In the genomic region with DNA sequence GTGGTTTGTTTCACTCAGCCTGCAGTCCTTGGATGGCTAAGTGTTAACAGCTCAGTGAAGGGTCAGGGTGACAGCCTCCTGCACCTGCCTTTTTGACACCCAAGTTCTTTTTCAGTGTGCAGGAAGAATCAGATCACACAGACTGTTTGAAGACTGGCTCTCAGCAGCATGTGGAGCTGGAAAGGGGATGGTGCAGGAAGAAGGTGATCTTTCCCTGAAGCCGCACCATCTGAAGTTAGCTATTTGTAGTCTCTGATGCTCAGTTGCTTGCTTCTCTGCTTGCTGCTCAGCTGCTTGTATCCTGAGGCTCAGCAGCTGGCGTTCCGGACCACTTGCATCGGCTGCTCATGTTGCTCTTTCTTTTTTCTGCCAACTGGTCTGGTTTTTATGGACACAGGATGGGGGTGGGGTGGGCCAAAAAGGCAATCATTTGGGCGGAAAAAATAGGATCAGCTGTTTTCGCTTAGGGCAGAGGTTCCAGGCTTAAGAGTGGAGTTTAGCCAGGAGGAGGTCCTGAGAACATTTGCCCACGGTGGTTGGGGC, we compare ENCODE assay signal across 19 cellular contexts. TPM values are rescaled to one million over a fixed set of nuclear protein-coding genes. Genes with fewer than 3 reads are reported as not detected.
DNase-seq lines count a peak whose midpoint lies in the region; ATAC-seq and TF ChIP-seq lines count a peak whose summit lies in the region.
"Had no signal": no experiment of that assay in that cellular context is flagged by ENCODE, and none has a peak within 500 bp of the region (broad histone marks: within the 10 kb centered on the region; RNA-seq: fewer than 3 reads in every experiment).

No MANE protein-coding gene starts in this region.

- peaks cover 4% of the 10 kb centered on the region for H3K36me3 Mint-ChIP-seq in Caco-2 (ENCODE audit: insufficient read depth, unreplicated experiment)
- no peaks in the 10 kb centered on the region for H3K36me3 Mint-ChIP-seq in activated CD8-positive, alpha-beta T cell treated with anti-CD3 and anti-CD28 coated beads for 36 hours (ENCODE audit: low read depth)

- TF ChIP-seq POLR2A in esophagus squamous epithelium (IDR thresholded peaks at IDR 0.05), result no peak

- CTCF ChIA-PET in Caco-2 (lab: Charles Lee) (interaction anchor here (1.1 to 1.3 kb wide), 2 partner anchors 16 to 20 kb away, joined by 3 to 6 read pairs; a partner anchor contains a TSS), PC-9 (lab: Charles Lee) (interaction anchor here (0.7 kb wide), 1 partner anchor 240 kb away, joined by 3 read pairs; no protein-coding TSS in a partner anchor)
- CTCF ChIA-PET in activated CD8-positive, alpha-beta T cell treated with anti-CD3 and anti-CD28 coated beads for 36 hours (lab: Charles Lee), result interaction anchor here (1.1 to 2.0 kb wide), 3 partner anchors 16 to 180 kb away, joined by 3 to 14 read pairs (median 6); a partner anchor contains a TSS

- no TSS peak for BruUV-seq in Caco-2 (replicated peaks; lab: Mats Ljungman, UMichigan)
- no TSS peak for BruUV-seq in PC-9 (replicated peaks; lab: Mats Ljungman, UMichigan)

- no peaks in the 10 kb centered on the region for H3F3A ChIP-seq in PC-9 (ENCODE audit: insufficient read depth, low read depth)

- no peak overlapping the region for H2AFZ ChIP-seq in PC-9

- H3K27ac ChIP-seq in PC-9 (no peak overlapping the region), esophagus squamous epithelium (no peak overlapping the region)
- H3K27ac ChIP-seq: cardiac muscle cell, psoas muscle, transverse colon, WERI-Rb-1 had no signal

- H3K27ac Mint-ChIP-seq in Caco-2 (ENCODE audit: unreplicated experiment), result peak overlapping the region; percentile 44
- H3K27ac Mint-ChIP-seq in activated CD8-positive, alpha-beta T cell treated with anti-CD3 and anti-CD28 coated beads for 36 hours, result no peak overlapping the region
- H3K27ac Mint-ChIP-seq: activated naive CD4-positive, alpha-beta T cell treated with anti-CD3 and anti-CD28 coated beads, Interleukin-2, amount 50 U/mL, for 24 hours had no signal

- H3K9me3 ChIP-seq in Caco-2 (peaks cover 15% of the 10 kb centered on the region), PC-9 (ENCODE audit: insufficient read depth, low read depth) (peaks cover 4% of the 10 kb centered on the region; the same call in 1 of the 2 replicates), esophagus squamous epithelium (peaks cover 0 to 9% (median 0%) of the 10 kb centered on the region in 3 donors)

- H3K27me3 ChIP-seq in Caco-2 (replicated peaks; ENCODE audit: control insufficient read depth, insufficient read depth, low read length) (no peaks in the 10 kb centered on the region), PC-9 (ENCODE audit: insufficient read depth, low read depth) (no peaks in the 10 kb centered on the region), esophagus squamous epithelium (no peaks in the 10 kb centered on the region)
- H3K27me3 ChIP-seq: cardiac muscle cell, transverse colon had no signal

- TF ChIP-seq CTCF in Caco-2 (IDR thresholded peaks at IDR 0.05; ENCODE audit: insufficient read depth in 1 of 2, low read depth in 1 of 2, low read length in 1 of 2, severe bottlenecking in 1 of 2, unreplicated experiment in 1 of 2) (no peak), PC-9 (conservative IDR thresholded peaks at IDR 0.05) (no peak), esophagus squamous epithelium (IDR thresholded peaks at IDR 0.05) (no peak)
- no peak for TF ChIP-seq CTCF in activated CD8-positive, alpha-beta T cell treated with anti-CD3 and anti-CD28 coated beads for 36 hours (IDR thresholded peaks at IDR 0.05)

- H3K4me3 ChIP-seq in Caco-2 (ENCODE audit: low read depth, low read length), result no peak overlapping the region
- H3K4me3 ChIP-seq in PC-9, result no peak overlapping the region
- no peak overlapping the region for H3K4me3 ChIP-seq in esophagus squamous epithelium
- H3K4me3 ChIP-seq: cardiac muscle cell, psoas muscle, transverse colon had no signal

- no peaks in the 10 kb centered on the region for H3K9me2 ChIP-seq in PC-9 (ENCODE audit: insufficient read depth)

- DNase-seq in Caco-2 (no peak), NCI-H146 (lab: John Stamatoyannopoulos, UW) (peak; percentile 78), NCI-H774 (lab: John Stamatoyannopoulos, UW) (peak; percentile 20), myocyte (ENCODE audit: low read depth) (peak; percentile 89), cerebellar nuclear complex (lab: John Stamatoyannopoulos, UW) (no peak), PC-9 (no peak), esophagus squamous epithelium (lab: John Stamatoyannopoulos, UW) (no peak)
- no peak for DNase-seq in activated CD8-positive, alpha-beta T cell treated with anti-CD3 and anti-CD28 coated beads for 36 hours
- DNase-seq: DMS153; stimulated activated CD4-positive, alpha-beta T cell treated with anti-CD3 and anti-CD28 coated beads, Interleukin-2, amount 100 ng/mL, for 24 hours; stimulated activated CD8-positive, alpha-beta memory T cell treated with anti-CD3 and anti-CD28 coated beads, Interleukin-4, amount 100 ng/mL, for 48 hours; transverse colon; WERI-Rb-1 had no signal

- POLR2A ChIA-PET in Caco-2 (lab: Charles Lee), result interaction anchor here (0.6 to 1.2 kb wide), 3 partner anchors 95 to 488 kb away, joined by 3 read pairs; no protein-coding TSS in a partner anchor
- POLR2A ChIA-PET in PC-9 (lab: Charles Lee; ENCODE audit: unreplicated experiment), result no interaction called here
- POLR2A ChIA-PET in activated CD8-positive, alpha-beta T cell treated with anti-CD3 and anti-CD28 coated beads for 36 hours (lab: Charles Lee), result no interaction called here

- no peak overlapping the region for H3K4me2 ChIP-seq in PC-9

- peaks cover 9% of the 10 kb centered on the region for H3K9me3 Mint-ChIP-seq in Caco-2 (ENCODE audit: unreplicated experiment)
- peaks cover 7% of the 10 kb centered on the region for H3K9me3 Mint-ChIP-seq in activated CD8-positive, alpha-beta T cell treated with anti-CD3 and anti-CD28 coated beads for 36 hours
- H3K9me3 Mint-ChIP-seq: activated naive CD4-positive, alpha-beta T cell treated with anti-CD3 and anti-CD28 coated beads, Interleukin-2, amount 50 U/mL, for 24 hours had no signal

- no peaks in the 10 kb centered on the region for H3K79me2 ChIP-seq in PC-9 (ENCODE audit: low read depth)

- H3K4me3 Mint-ChIP-seq in Caco-2 (ENCODE audit: unreplicated experiment), result no peak overlapping the region
- H3K4me3 Mint-ChIP-seq in activated CD8-positive, alpha-beta T cell treated with anti-CD3 and anti-CD28 coated beads for 36 hours, result no peak overlapping the region
- H3K4me3 Mint-ChIP-seq: activated naive CD4-positive, alpha-beta T cell treated with anti-CD3 and anti-CD28 coated beads, Interleukin-2, amount 50 U/mL, for 24 hours had no signal

- H3K36me3 ChIP-seq in Caco-2 (ENCODE audit: control insufficient read depth, insufficient read depth, low read length) (no peaks in the 10 kb centered on the region), PC-9 (ENCODE audit: low read depth) (no peaks in the 10 kb centered on the region), esophagus squamous epithelium (no peaks in the 10 kb centered on the region)
- H3K36me3 ChIP-seq: cardiac muscle cell, transverse colon, WERI-Rb-1 had no signal

- H3K4me1 Mint-ChIP-seq in Caco-2 (ENCODE audit: low read depth, unreplicated experiment), result peaks cover 17% of the 10 kb centered on the region
- peaks cover 3% of the 10 kb centered on the region for H3K4me1 Mint-ChIP-seq in activated CD8-positive, alpha-beta T cell treated with anti-CD3 and anti-CD28 coated beads for 36 hours (ENCODE audit: low read depth)
- H3K4me1 Mint-ChIP-seq: activated naive CD4-positive, alpha-beta T cell treated with anti-CD3 and anti-CD28 coated beads, Interleukin-2, amount 50 U/mL, for 24 hours had no signal

- WGBS in esophagus squamous epithelium, 2 donors, result 75 to 77% methylated on average over 7 of the region's 7 CpGs

- H4K20me1 ChIP-seq in PC-9 (ENCODE audit: insufficient read depth), result no peaks in the 10 kb centered on the region

- peaks cover 9% of the 10 kb centered on the region for H3K4me1 ChIP-seq in Caco-2
- no peaks in the 10 kb centered on the region for H3K4me1 ChIP-seq in PC-9 (replicated peaks; ENCODE audit: insufficient read depth)
- no peaks in the 10 kb centered on the region for H3K4me1 ChIP-seq in esophagus squamous epithelium
- H3K4me1 ChIP-seq: psoas muscle, transverse colon had no signal

- no peak for ATAC-seq in activated CD8-positive, alpha-beta T cell treated with anti-CD3 and anti-CD28 coated beads for 36 hours

- intact Hi-C loops in Caco-2 (cut with micrococcal nuclease; ENCODE audit: unreplicated experiment), result loop anchor here (1.0 kb wide), 1 partner anchor 8 kb away; no protein-coding TSS in a partner anchor
- intact Hi-C loops in PC-9 (cut with micrococcal nuclease; ENCODE audit: unreplicated experiment), result no loop called here
- intact Hi-C loops in esophagus squamous epithelium (cut with DNase I), result no loop called here
- intact Hi-C loops in activated CD8-positive, alpha-beta T cell treated with anti-CD3 and anti-CD28 coated beads for 36 hours (cut with micrococcal nuclease), result no loop called here

- H3K27me3 Mint-ChIP-seq in Caco-2 (ENCODE audit: insufficient read depth, unreplicated experiment), result no peaks in the 10 kb centered on the region
- H3K27me3 Mint-ChIP-seq in activated CD8-positive, alpha-beta T cell treated with anti-CD3 and anti-CD28 coated beads for 36 hours, result peaks cover 4% of the 10 kb centered on the region

RNA-seq across cellular contexts. Expression of a gene that starts 15.9 kb away (rescaled TPM):
- total RNA-seq in Caco-2 (2022) (30.6 and 31.0 TPM in 2 replicates), myocyte (12.8 and 16.1 TPM in 2 replicates), PC-9 (2021) (11.8 and 14.9 TPM in 2 replicates), esophagus squamous epithelium (10 to 100 TPM in 3 of 4 donors, 1 to 10 TPM in 1; 9.5 to 15.8 (median 11.4) TPM)
- 8.5 TPM for polyA plus RNA-seq in myocyte (2012)
- total RNA-seq in activated CD8-positive, alpha-beta T cell treated with anti-CD3 and anti-CD28 coated beads for 36 hours, result 1 to 10 TPM; 2.6 to 2.9 TPM

RNA-seq across cellular contexts. Expression of a gene that starts 56.1 kb away (rescaled TPM):
- 24.3 and 24.9 TPM in 2 replicates for total RNA-seq in Caco-2 (2022)
- not detected in 2 replicates for total RNA-seq in myocyte
- polyA plus RNA-seq in myocyte (2012), result not detected
- not detected in 2 replicates for total RNA-seq in PC-9 (2021)
- not detected for total RNA-seq in esophagus squamous epithelium
- total RNA-seq in activated CD8-positive, alpha-beta T cell treated with anti-CD3 and anti-CD28 coated beads for 36 hours, result not detected
- total RNA-seq: cardiac muscle cell, kidney epithelial cell, MCF 10A, psoas muscle, transverse colon had no signal
- polyA plus RNA-seq: AG04450, cardiac muscle cell, psoas muscle had no signal

Comparison
In these comparisons a context has a peak if more than half of its experiments do, and no peak if none do; other contexts are left out.
1. DNase-seq: peak in NCI-H146 (single experiment), NCI-H774 (single experiment) and myocyte (single experiment); none in Caco-2 (0 of 2), cerebellar nuclear complex (0 of 2), PC-9 (0 of 2), esophagus squamous epithelium (single experiment) and activated CD8-positive, alpha-beta T cell treated with anti-CD3 and anti-CD28 coated beads for 36 hours (single experiment).
2. RNA of a gene that starts 56.1 kb away (total RNA-seq): 24.3 to 24.9 TPM in Caco-2; not detected in myocyte, not detected in PC-9, not detected in esophagus squamous epithelium and not detected in activated CD8-positive, alpha-beta T cell treated with anti-CD3 and anti-CD28 coated beads for 36 hours; every median in the first group is over 10 times any median in the second.